1 cellular context compared by ENCODE assay signal in genomic region chr15:32838820-32839219, GRCh38.
TF ChIP-seq lines count a peak whose summit lies in the region.

No MANE protein-coding gene starts in this region.

TF ChIP-seq in A549, 52 proteins besides CTCF, POLR2A, EP300 and RAD21 (continued from another document):
- TF ChIP-seq, protein P1, sequence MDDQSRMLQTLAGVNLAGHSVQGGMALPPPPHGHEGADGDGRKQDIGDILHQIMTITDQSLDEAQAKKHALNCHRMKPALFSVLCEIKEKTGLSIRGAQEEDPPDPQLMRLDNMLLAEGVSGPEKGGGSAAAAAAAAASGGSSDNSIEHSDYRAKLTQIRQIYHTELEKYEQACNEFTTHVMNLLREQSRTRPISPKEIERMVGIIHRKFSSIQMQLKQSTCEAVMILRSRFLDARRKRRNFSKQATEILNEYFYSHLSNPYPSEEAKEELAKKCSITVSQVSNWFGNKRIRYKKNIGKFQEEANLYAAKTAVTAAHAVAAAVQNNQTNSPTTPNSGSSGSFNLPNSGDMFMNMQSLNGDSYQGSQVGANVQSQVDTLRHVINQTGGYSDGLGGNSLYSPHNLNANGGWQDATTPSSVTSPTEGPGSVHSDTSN (IDR thresholded peaks at IDR 0.05) = no peak
